In genomic region chr17:58351182-58351581, GRCh38 we compare ENCODE assay signal across 1 cellular context.
TF ChIP-seq lines count a peak whose summit lies in the region.

No MANE protein-coding gene starts in this region.

TF ChIP-seq in GM23338, 12 proteins besides CTCF, POLR2A, EP300 and RAD21 (continued from another document):
- no peak for TF ChIP-seq ZNF462 (CRISPR knock-in tag; IDR thresholded peaks at IDR 0.05)
- TF ChIP-seq NANOG (IDR thresholded peaks at IDR 0.05; ENCODE audit: borderline replicate concordance), result no peak
- TF ChIP-seq EZH2phosphoT487 (IDR thresholded peaks at IDR 0.05; ENCODE audit: unreplicated experiment), result no peak
- TF ChIP-seq POLR2AphosphoS5 (IDR thresholded peaks at IDR 0.05; ENCODE audit: low read depth), result no peak
- TF ChIP-seq STAT1 (IDR thresholded peaks at IDR 0.05; ENCODE audit: unreplicated experiment), result no peak
- no peak for TF ChIP-seq EZH2 (IDR thresholded peaks at IDR 0.05; ENCODE audit: low read depth, unreplicated experiment)
- TF ChIP-seq CREB1 (CRISPR knock-in tag; IDR thresholded peaks at IDR 0.05; ENCODE audit: low read depth), result no peak
- no peak for TF ChIP-seq ZNF114 (CRISPR knock-in tag; IDR thresholded peaks at IDR 0.05)
- no peak for TF ChIP-seq ETS1 (IDR thresholded peaks at IDR 0.05)
TF ChIP-seq in GM23338: peak in this region for 0.
